ENCODE assay signal across 8 cellular contexts in the genomic region with DNA sequence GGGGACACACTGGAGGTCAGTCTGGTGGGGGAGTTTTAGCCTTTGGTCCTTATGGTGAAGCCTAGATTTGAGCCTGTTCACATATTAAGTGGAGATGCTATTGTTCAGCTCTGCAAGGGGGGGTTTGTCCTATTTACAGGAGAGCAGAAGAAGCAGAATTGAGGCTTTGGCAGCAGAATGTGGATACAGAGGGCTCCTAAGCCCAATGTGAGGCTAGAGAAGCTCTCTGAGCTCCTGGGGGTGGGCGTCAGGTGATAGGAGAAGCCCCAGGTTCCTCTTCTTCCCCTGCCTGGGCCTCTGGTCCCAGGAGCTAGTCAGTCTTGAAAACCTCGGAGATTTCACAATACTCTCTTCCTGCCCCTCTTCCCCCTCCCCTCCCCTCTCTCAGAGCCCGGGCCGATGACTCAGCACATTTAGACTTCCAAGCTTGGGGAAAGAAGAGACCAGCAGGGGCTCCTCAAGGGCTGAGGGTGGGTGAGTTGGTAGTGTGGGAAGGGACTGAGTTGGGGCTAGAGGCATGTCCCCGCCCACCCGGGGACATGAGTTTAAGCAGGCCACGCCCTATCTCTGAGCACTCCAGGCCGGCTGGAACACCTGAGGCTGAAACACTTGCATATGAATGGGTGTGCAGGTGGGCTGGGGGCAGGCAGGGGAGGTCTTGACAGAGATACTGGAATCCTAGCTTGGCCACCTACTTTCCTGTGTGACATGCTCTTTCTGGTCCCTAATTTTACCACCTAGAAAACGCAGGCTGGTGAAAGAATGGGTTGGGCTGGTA. TPM values are rescaled to one million over a fixed set of nuclear protein-coding genes. Genes with fewer than 3 reads are reported as not detected.
A peak's percentile ranks its signal among the peaks of the same experiment; 100 is the strongest.
DNase-seq lines count a peak whose midpoint lies in the region; ATAC-seq, FAIRE-seq and TF ChIP-seq lines count a peak whose summit lies in the region.

No MANE protein-coding gene starts in this region.

- H3K4me1 ChIP-seq in CD8-positive, alpha-beta T cell (ENCODE audit: insufficient read depth, low read length) = peaks cover 21% of the 10 kb centered on the region
- H3K4me1 ChIP-seq in right atrium auricular region = peaks cover 0 to 19% of the 10 kb centered on the region in 2 donors

- no peak overlapping the region for H3K27ac ChIP-seq in CD8-positive, alpha-beta T cell (ENCODE audit: low read depth, low read length)
- H3K27ac ChIP-seq in angular gyrus (ENCODE audit: low read depth, low read length) (peak overlapping the region; percentile 82), right atrium auricular region (peak overlapping the region; percentile 97 to 99)

- intact Hi-C loops in CD8-positive, alpha-beta T cell (cut with DNase I, micrococcal nuclease) = no loop called here

- no peak overlapping the region for H3K4me3 ChIP-seq in CD8-positive, alpha-beta T cell (ENCODE audit: low read depth, low read length)
- H3K4me3 ChIP-seq in right atrium auricular region = peak overlapping the region; percentile 6 to 81

- H3K27me3 Mint-ChIP-seq in CD8-positive, alpha-beta T cell (ENCODE audit: low read depth) = no peaks in the 10 kb centered on the region
- H3K27me3 Mint-ChIP-seq in progenitor cell of endocrine pancreas = no peaks in the 10 kb centered on the region

- H3K36me3 ChIP-seq in CD8-positive, alpha-beta T cell (ENCODE audit: insufficient read depth, low read length) = peaks cover 3% of the 10 kb centered on the region
- peaks cover 33% of the 10 kb centered on the region for H3K36me3 ChIP-seq in right atrium auricular region

- peak overlapping the region; percentile 77 for H3K27ac Mint-ChIP-seq in CD8-positive, alpha-beta T cell
- H3K27ac Mint-ChIP-seq in progenitor cell of endocrine pancreas = peak overlapping the region; percentile 78

- H3K36me3 Mint-ChIP-seq in CD8-positive, alpha-beta T cell = peaks cover 24% of the 10 kb centered on the region
- peaks cover 10% of the 10 kb centered on the region for H3K36me3 Mint-ChIP-seq in progenitor cell of endocrine pancreas (ENCODE audit: insufficient read depth)

- no peaks in the 10 kb centered on the region for H3K9me3 Mint-ChIP-seq in CD8-positive, alpha-beta T cell
- peaks cover 7% of the 10 kb centered on the region for H3K9me3 Mint-ChIP-seq in progenitor cell of endocrine pancreas (ENCODE audit: low read depth)

- no peak overlapping the region for H3K4me3 Mint-ChIP-seq in CD8-positive, alpha-beta T cell
- H3K4me3 Mint-ChIP-seq in progenitor cell of endocrine pancreas (ENCODE audit: low read depth) = peak overlapping the region; percentile 46

- ATAC-seq in CD8-positive, alpha-beta T cell = no peak
- ATAC-seq in SK-N-SH treated with all-trans-retinoic acid at 6 μM for 48 hours = peak; percentile 54
- no peak for ATAC-seq in GM18870 (IDR thresholded peaks at IDR 0.05; ENCODE audit: unreplicated experiment)

- no peak for TF ChIP-seq CTCF in CD8-positive, alpha-beta T cell (IDR thresholded peaks at IDR 0.05)
- TF ChIP-seq CTCF in right atrium auricular region (IDR thresholded peaks at IDR 0.05) = no peak
- TF ChIP-seq CTCF in progenitor cell of endocrine pancreas (IDR thresholded peaks at IDR 0.05; ENCODE audit: unreplicated experiment) = no peak

- POLR2A ChIA-PET in CD8-positive, alpha-beta T cell (lab: Charles Lee) = interaction anchor here (0.7 kb wide), 1 partner anchor 45 kb away, joined by 3 read pairs; no protein-coding TSS in a partner anchor

- peaks cover 35% of the 10 kb centered on the region for H3K4me1 Mint-ChIP-seq in CD8-positive, alpha-beta T cell (ENCODE audit: low read depth)
- H3K4me1 Mint-ChIP-seq in progenitor cell of endocrine pancreas (ENCODE audit: low read depth) = peaks cover 18% of the 10 kb centered on the region

- CTCF ChIA-PET in CD8-positive, alpha-beta T cell (lab: Charles Lee) = no interaction called here

- H3K9me3 ChIP-seq in CD8-positive, alpha-beta T cell (ENCODE audit: low read length) = no peaks in the 10 kb centered on the region
- H3K9me3 ChIP-seq in right atrium auricular region = peaks cover 0 to 4% of the 10 kb centered on the region in 2 donors

- H3K27me3 ChIP-seq in CD8-positive, alpha-beta T cell (ENCODE audit: insufficient read depth, low read length) = no peaks in the 10 kb centered on the region
- no peaks in the 10 kb centered on the region for H3K27me3 ChIP-seq in right atrium auricular region

- no peak for TF ChIP-seq POLR2A in GM12892 (IDR thresholded peaks at IDR 0.05; ENCODE audit: low read depth, low read length)

- FAIRE-seq in GM12892 (lab: Jason Lieb, UNC) = no peak

- DNase-seq in CD8-positive, alpha-beta T cell = peak in 4 of 7 experiments; percentile 27 to 58 (median 29)
- DNase-seq in HuH-7.5 (ENCODE audit: low spot score) (peak; percentile 80), right atrium auricular region (ENCODE audit: low spot score) (peak; percentile 87), progenitor cell of endocrine pancreas (ENCODE audit: low spot score, unreplicated experiment) (peak; percentile 56), GM12892 (ENCODE audit: insufficient read length) (no peak)

TF ChIP-seq in SK-N-SH treated with all-trans-retinoic acid at 6 μM for 48 hours, 23 proteins besides CTCF, POLR2A, EP300 and RAD21:
- TF ChIP-seq BACH2 (CRISPR knock-in tag; IDR thresholded peaks at IDR 0.05; ENCODE audit: borderline replicate concordance) = no peak; the same call in 1 of the 2 replicates
- TF ChIP-seq ISL1 (CRISPR knock-in tag; IDR thresholded peaks at IDR 0.05) = no peak
- no peak for TF ChIP-seq OSR1 (CRISPR knock-in tag; IDR thresholded peaks at IDR 0.05)
TF ChIP-seq in SK-N-SH treated with all-trans-retinoic acid at 6 μM for 48 hours: peak in this region for 0.

RNA-seq across cellular contexts. Expression of gene TFE3, which starts 3.4 kb away (rescaled TPM):
- 10 to 100 TPM; 35.7 to 39.7 TPM for total RNA-seq in CD8-positive, alpha-beta T cell
- total RNA-seq in right atrium auricular region = 10 to 100 TPM; 25.8 to 60.3 TPM
- total RNA-seq in progenitor cell of endocrine pancreas = 39.7 and 40.8 TPM in 2 replicates
- 12.7 TPM for polyA plus RNA-seq in GM12892 (2012; ENCODE audit: missing spikeins)

RNA-seq across cellular contexts. Expression of gene CCDC120, which starts 19.0 kb away (rescaled TPM):
- 10 to 100 TPM; 13.0 to 18.0 TPM for total RNA-seq in CD8-positive, alpha-beta T cell
- total RNA-seq in right atrium auricular region (1 to 10 TPM; 1.3 to 2.2 TPM), progenitor cell of endocrine pancreas (27.1 and 27.9 TPM in 2 replicates)
- polyA plus RNA-seq in GM12892 (2012; ENCODE audit: missing spikeins) = 1.7 TPM

RNA-seq across cellular contexts. Expression of gene PRAF2, which starts 34.0 kb away (rescaled TPM):
- total RNA-seq in CD8-positive, alpha-beta T cell = 10 to 100 TPM; 16.7 to 17.5 TPM
- total RNA-seq in right atrium auricular region (10 to 100 TPM; 11.5 to 29.7 TPM), progenitor cell of endocrine pancreas (22.6 and 24.1 TPM in 2 replicates)
- 3.5 TPM for polyA plus RNA-seq in GM12892 (2012; ENCODE audit: missing spikeins)

RNA-seq across cellular contexts. Expression of gene GRIPAP1, which starts 37.7 kb away (rescaled TPM):
- 100 to 1,000 TPM; 102 to 114 TPM for total RNA-seq in CD8-positive, alpha-beta T cell
- total RNA-seq in right atrium auricular region (10 to 100 TPM in 1 of 2 donors, 1 to 10 TPM in 1; 9.6 to 16.0 TPM), progenitor cell of endocrine pancreas (89.9 and 98.4 TPM in 2 replicates)
- 37.8 TPM for polyA plus RNA-seq in GM12892 (2012; ENCODE audit: missing spikeins)

RNA-seq across cellular contexts. Expression of gene WDR45, which starts 39.9 kb away (rescaled TPM):
- 10 to 100 TPM; 54.4 to 58.2 TPM for total RNA-seq in CD8-positive, alpha-beta T cell
- total RNA-seq in right atrium auricular region (100 to 1,000 TPM in 1 of 2 donors, 10 to 100 TPM in 1; 78.3 to 117 TPM), progenitor cell of endocrine pancreas (44.9 and 55.0 TPM in 2 replicates)
- polyA plus RNA-seq in GM12892 (2012; ENCODE audit: missing spikeins) = 12.6 TPM
